Comparison of ENCODE assay signal across 8 cellular contexts in genomic region chr16:353404-354285, GRCh38. TPM values are rescaled to one million over a fixed set of nuclear protein-coding genes. Genes with fewer than 3 reads are reported as not detected.
A peak's percentile ranks its signal among the peaks of the same experiment; 100 is the strongest.
DNase-seq lines count a peak whose midpoint lies in the region; ATAC-seq and TF ChIP-seq lines count a peak whose summit lies in the region.

No MANE protein-coding gene starts in this region.

- no peaks in the 10 kb centered on the region for H3K27me3 Mint-ChIP-seq in activated T-cell treated with anti-CD3 and anti-CD28 coated beads, Interleukin-2, amount 50 U/mL, for 72 hours (ENCODE audit: low read depth)

- no peak for TF ChIP-seq EP300 in transverse colon (IDR thresholded peaks at IDR 0.05; ENCODE audit: low read depth)

- H3K36me3 ChIP-seq in adipocyte (ENCODE audit: control insufficient read depth, insufficient read depth, low read length, severe bottlenecking) (no peaks in the 10 kb centered on the region), right lobe of liver (peaks cover 0 to 5% (median 0%) of the 10 kb centered on the region in 4 donors), transverse colon (no peaks in the 10 kb centered on the region)

- WGBS in right lobe of liver (ENCODE audit: insufficient coverage, low coverage, low lambda C conversion rate, missing lambda C conversion rate): no CpG with 5 or more reads among the region's 25 CpGs
- 64% methylated on average over 20 of the region's 25 CpGs; no CpG with 5 or more reads in 1 of the 2 donors for WGBS in transverse colon (ENCODE audit: low coverage in 1 of 2), 2 donors

- TF ChIP-seq CTCF in right lobe of liver (IDR thresholded peaks at IDR 0.05) (no peak), transverse colon (IDR thresholded peaks at IDR 0.05) (no peak)

- peaks cover 0 to 3% of the 10 kb centered on the region in 2 donors for H3K36me3 Mint-ChIP-seq in activated T-cell treated with anti-CD3 and anti-CD28 coated beads, Interleukin-2, amount 50 U/mL, for 72 hours (ENCODE audit: insufficient read depth in 2 of 2)

- H3K27ac Mint-ChIP-seq in activated T-cell treated with anti-CD3 and anti-CD28 coated beads, Interleukin-2, amount 50 U/mL, for 72 hours: no peak overlapping the region

- H3K4me3 ChIP-seq in adipocyte (ENCODE audit: low read length): peak overlapping the region; percentile 60
- H3K4me3 ChIP-seq in right lobe of liver: peak overlapping the region; percentile 31 to 49 (median 41)
- peak overlapping the region; percentile 2 to 87 (median 43) for H3K4me3 ChIP-seq in transverse colon

- H3K27me3 ChIP-seq in adipocyte (replicated peaks; ENCODE audit: control insufficient read depth, insufficient read depth, low read length) (no peaks in the 10 kb centered on the region), right lobe of liver (no peaks in the 10 kb centered on the region), transverse colon (no peaks in the 10 kb centered on the region)

- ATAC-seq in activated T-cell treated with anti-CD3 and anti-CD28 coated beads, Interleukin-2, amount 50 U/mL, for 72 hours (replicated peaks in 1 of 2): no peak
- ATAC-seq in right lobe of liver (no peak), GM21381 (IDR thresholded peaks at IDR 0.05; ENCODE audit: unreplicated experiment) (no peak)

- H3K9me3 Mint-ChIP-seq in activated T-cell treated with anti-CD3 and anti-CD28 coated beads, Interleukin-2, amount 50 U/mL, for 72 hours: no peaks in the 10 kb centered on the region

- DNase-seq in activated T-cell treated with anti-CD3 and anti-CD28 coated beads, Interleukin-2, amount 50 U/mL, for 72 hours: peak in 1 of 2 donors; percentile 27
- DNase-seq in activated T-cell treated with anti-CD3 and anti-CD28 coated beads, Interleukin-2, amount 50 U/mL, for 48 hours: no peak
- DNase-seq in adipocyte (ENCODE audit: low read depth) (no peak), right lobe of liver (no peak), transverse colon (no peak), DMS114 treated with DMSO at 0.1 percent for 48 hours (lab: John Stamatoyannopoulos, UW; ENCODE audit: unreplicated experiment) (no peak), hypothalamus (lab: John Stamatoyannopoulos, UW) (no peak)

- H3K9me3 ChIP-seq in adipocyte (ENCODE audit: control insufficient read depth, low read length) (no peaks in the 10 kb centered on the region), right lobe of liver (no peaks in the 10 kb centered on the region), transverse colon (no peaks in the 10 kb centered on the region)

- peak overlapping the region; percentile 20 to 38 for H3K4me3 Mint-ChIP-seq in activated T-cell treated with anti-CD3 and anti-CD28 coated beads, Interleukin-2, amount 50 U/mL, for 72 hours

- H3K4me1 ChIP-seq in adipocyte (ENCODE audit: control insufficient read depth, insufficient read depth, low read length) (no peaks in the 10 kb centered on the region), right lobe of liver (peaks cover 0 to 11% (median 2%) of the 10 kb centered on the region in 4 donors), transverse colon (peaks cover 0 to 26% (median 22%) of the 10 kb centered on the region in 4 donors)

- in situ Hi-C loops in transverse colon (cut with MboI; ENCODE audit: low pct_ligation_motif_present in 1 of 4, low pct_unique_long_range_greater_than_20kb in 1 of 4, low sequenced_read_pairs in 3 of 4): no loop called here

- intact Hi-C loops in right lobe of liver (cut with DNase I) (no loop called here), transverse colon (cut with DNase I; ENCODE audit: low total_unique reads) (loop anchor here (10.0 kb wide), 1 partner anchor 109 kb away; no protein-coding TSS in a partner anchor)

- peak overlapping the region; percentile 4 for H3K9ac ChIP-seq in adipocyte (ENCODE audit: low read length)

- peak overlapping the region in 1 of 3 donors; percentile 29 for H3K27ac ChIP-seq in right lobe of liver
- H3K27ac ChIP-seq in transverse colon: peak overlapping the region; percentile 80 to 91 (median 85)

- no peak for TF ChIP-seq POLR2A in right lobe of liver (IDR thresholded peaks at IDR 0.05)
- no peak for TF ChIP-seq POLR2A in transverse colon (IDR thresholded peaks at IDR 0.05)

- peaks cover 44% of the 10 kb centered on the region for H3K4me1 Mint-ChIP-seq in activated T-cell treated with anti-CD3 and anti-CD28 coated beads, Interleukin-2, amount 50 U/mL, for 72 hours (ENCODE audit: low read depth)

RNA-seq across cellular contexts. Expression of gene AXIN1, which starts 1.1 kb away (rescaled TPM):
- 10 to 100 TPM; 28.8 to 29.4 TPM for total RNA-seq in activated T-cell treated with anti-CD3 and anti-CD28 coated beads, Interleukin-2, amount 50 U/mL, for 72 hours
- 10 to 100 TPM in 3 of 6 experiments, 1 to 10 TPM in 3; 5.5 to 17.4 (median 9.4) TPM for total RNA-seq in right lobe of liver
- total RNA-seq in transverse colon: 10 to 100 TPM; 41.4 to 73.7 (median 58.7) TPM

RNA-seq across cellular contexts. Expression of gene MRPL28, which starts 16.7 kb away (rescaled TPM):
- 10 to 100 TPM; 54.5 to 73.2 TPM for total RNA-seq in activated T-cell treated with anti-CD3 and anti-CD28 coated beads, Interleukin-2, amount 50 U/mL, for 72 hours
- total RNA-seq in right lobe of liver: 10 to 100 TPM; 29.9 to 64.7 (median 32.6) TPM
- total RNA-seq in transverse colon: 10 to 100 TPM; 24.7 to 81.2 (median 53.0) TPM

RNA-seq across cellular contexts. Expression of gene PGAP6, which starts 28.1 kb away (rescaled TPM):
- total RNA-seq in activated T-cell treated with anti-CD3 and anti-CD28 coated beads, Interleukin-2, amount 50 U/mL, for 72 hours: 10 to 100 TPM; 29.7 to 39.7 TPM
- total RNA-seq in right lobe of liver (10 to 100 TPM; 24.3 to 44.6 (median 28.0) TPM), transverse colon (100 to 1,000 TPM; 105 to 300 (median 179) TPM)

RNA-seq across cellular contexts. Expression of gene NME4, which starts 43.4 kb away (rescaled TPM):
- 10 to 100 TPM; 24.6 to 27.6 TPM for total RNA-seq in activated T-cell treated with anti-CD3 and anti-CD28 coated beads, Interleukin-2, amount 50 U/mL, for 72 hours
- total RNA-seq in right lobe of liver (10 to 100 TPM; 50.3 to 83.6 (median 61.0) TPM), transverse colon (10 to 100 TPM; 37.5 to 82.3 (median 58.1) TPM)

RNA-seq across cellular contexts. Expression of gene DECR2, which starts 48.0 kb away (rescaled TPM):
- 10 to 100 TPM in 1 of 2 donors, 1 to 10 TPM in 1; 7.5 to 10.6 TPM for total RNA-seq in activated T-cell treated with anti-CD3 and anti-CD28 coated beads, Interleukin-2, amount 50 U/mL, for 72 hours
- total RNA-seq in right lobe of liver (100 to 1,000 TPM in 3 of 6 experiments, 10 to 100 TPM in 3; 73.6 to 169 (median 97.0) TPM), transverse colon (100 to 1,000 TPM in 2 of 4 donors, 10 to 100 TPM in 2; 65.7 to 148 (median 108) TPM)
